In genomic region chr6:4018194-4019111, GRCh38 we compare ENCODE assay signal across 8 cellular contexts.
A peak's percentile ranks its signal among the peaks of the same experiment; 100 is the strongest.
DNase-seq lines count a peak whose midpoint lies in the region; ATAC-seq and TF ChIP-seq lines count a peak whose summit lies in the region.

No MANE protein-coding gene starts in this region.

- peak overlapping the region; percentile 99 for H3K27ac Mint-ChIP-seq in activated naive CD4-positive, alpha-beta T cell treated with anti-CD3 and anti-CD28 coated beads, Interleukin-2, amount 50 U/mL, for 24 hours

- peaks cover 76% of the 10 kb centered on the region for H3K4me1 Mint-ChIP-seq in activated naive CD4-positive, alpha-beta T cell treated with anti-CD3 and anti-CD28 coated beads, Interleukin-2, amount 50 U/mL, for 24 hours

- H3K9me3 ChIP-seq in SK-N-MC (ENCODE audit: low read depth, low read length), result peaks cover 4% of the 10 kb centered on the region

- peak overlapping the region; percentile 98 for H3K4me3 Mint-ChIP-seq in activated naive CD4-positive, alpha-beta T cell treated with anti-CD3 and anti-CD28 coated beads, Interleukin-2, amount 50 U/mL, for 24 hours

- DNase-seq in NCI-H1048 (lab: John Stamatoyannopoulos, UW) (peak; percentile 91), SK-N-MC (ENCODE audit: low read depth, low spot score) (peak; percentile 83), glomerular endothelial cell (ENCODE audit: extremely low read depth, low read depth, low spot score) (peak; percentile 42), occipital lobe (lab: John Stamatoyannopoulos, UW) (peak; percentile 89)

- peak; percentile 68 for TF ChIP-seq POLR2A in GM10847 (IDR thresholded peaks at IDR 0.05; ENCODE audit: extremely low read depth, insufficient read length)

- peaks cover 28% of the 10 kb centered on the region for H3K36me3 ChIP-seq in SK-N-MC (ENCODE audit: insufficient read depth, low read length)

- H3K27me3 Mint-ChIP-seq in activated naive CD4-positive, alpha-beta T cell treated with anti-CD3 and anti-CD28 coated beads, Interleukin-2, amount 50 U/mL, for 24 hours, result no peaks in the 10 kb centered on the region

- H3K27ac ChIP-seq in SK-N-MC (peak overlapping the region; percentile 94), temporal lobe (ENCODE audit: low read depth, low read length) (peak overlapping the region; percentile 82)

- peak overlapping the region; percentile 95 for H3K4me3 ChIP-seq in SK-N-MC

- peak overlapping the region; percentile 94 for H3K9ac ChIP-seq in SK-N-MC (ENCODE audit: insufficient read length)

- no peaks in the 10 kb centered on the region for H3K9me3 Mint-ChIP-seq in activated naive CD4-positive, alpha-beta T cell treated with anti-CD3 and anti-CD28 coated beads, Interleukin-2, amount 50 U/mL, for 24 hours

- H3K36me3 Mint-ChIP-seq in activated naive CD4-positive, alpha-beta T cell treated with anti-CD3 and anti-CD28 coated beads, Interleukin-2, amount 50 U/mL, for 24 hours, result peaks cover 8% of the 10 kb centered on the region

- ATAC-seq in HG02610 (IDR thresholded peaks at IDR 0.05; ENCODE audit: unreplicated experiment), result peak; percentile 59

Comparison
In these comparisons a context has a peak if more than half of its experiments do, and no peak if none do; other contexts are left out.
1. Peak in every context shown above with its lines: DNase-seq, ATAC-seq, H3K4me3 ChIP-seq and H3K27ac ChIP-seq.